ENCODE assay signal across 1 cellular context in genomic region chr17:64506576-64507417, GRCh38.
TF ChIP-seq lines count a peak whose summit lies in the region.

Gene CEP95, plus strand, starts transcription at chr17:64506977. Its CDS starts 121 bp downstream, at chr17:64507098.

TF ChIP-seq in HepG2, 621 proteins besides CTCF, POLR2A, EP300 and RAD21 (continued from another document and continues in another):
- TF ChIP-seq PRDM15 (CRISPR knock-in tag; IDR thresholded peaks at IDR 0.05) (peak; percentile 82), TFDP2 (CRISPR knock-in tag; IDR thresholded peaks at IDR 0.05) (peak; percentile 93), SATB2 (CRISPR knock-in tag; IDR thresholded peaks at IDR 0.05) (peak; percentile 90), ZNF383 (CRISPR knock-in tag; IDR thresholded peaks at IDR 0.05; ENCODE audit: borderline replicate concordance) (no peak; the same call in 1 of the 2 replicates), ZNF17 (CRISPR knock-in tag; IDR thresholded peaks at IDR 0.05) (no peak), NRL (CRISPR knock-in tag; IDR thresholded peaks at IDR 0.05; ENCODE audit: borderline replicate concordance) (peak; percentile 91; the same call in 1 of the 2 replicates), JDP2 (CRISPR knock-in tag; IDR thresholded peaks at IDR 0.05; ENCODE audit: borderline replicate concordance) (0 out of 2 replicates have a peak, but pooled peaks have one; percentile 23), ZFAT (CRISPR knock-in tag; conservative IDR thresholded peaks at IDR 0.05) (no peak; the same call in 1 of the 2 replicates), FOXO4 (CRISPR knock-in tag; conservative IDR thresholded peaks at IDR 0.05) (no peak), ZNF75D (CRISPR knock-in tag; IDR thresholded peaks at IDR 0.05; ENCODE audit: borderline replicate concordance) (no peak), RFXANK (CRISPR knock-in tag; IDR thresholded peaks at IDR 0.05) (peak; percentile 78; the same call in 1 of the 2 replicates), ZBTB40 (IDR thresholded peaks at IDR 0.05) (peak; percentile 50), ZBTB40 (CRISPR knock-in tag; IDR thresholded peaks at IDR 0.05) (peak; percentile 79), ARNT2 (CRISPR knock-in tag; IDR thresholded peaks at IDR 0.05; ENCODE audit: low read depth) (peak; percentile 98), ZNF354B (CRISPR knock-in tag; IDR thresholded peaks at IDR 0.05) (peak; percentile 82; the same call in 1 of the 2 replicates), ZNF275 (CRISPR knock-in tag; IDR thresholded peaks at IDR 0.05; ENCODE audit: borderline replicate concordance) (peak; percentile 84; the same call in 1 of the 2 replicates), ZNF567 (CRISPR knock-in tag; IDR thresholded peaks at IDR 0.05; ENCODE audit: borderline replicate concordance) (peak; percentile 68; the same call in 1 of the 2 replicates), ZNF10 (CRISPR knock-in tag; IDR thresholded peaks at IDR 0.05; ENCODE audit: borderline replicate concordance, low read depth) (no peak), ZNF777 (CRISPR knock-in tag; IDR thresholded peaks at IDR 0.05) (peak; percentile 79), ZNF879 (CRISPR knock-in tag; IDR thresholded peaks at IDR 0.05) (no peak), ATAD3A (CRISPR knock-in tag; IDR thresholded peaks at IDR 0.05) (no peak), SAP130 (CRISPR knock-in tag; IDR thresholded peaks at IDR 0.05; ENCODE audit: low read depth) (peak; percentile 88), ZNF577 (CRISPR knock-in tag; IDR thresholded peaks at IDR 0.05; ENCODE audit: borderline replicate concordance, low read depth) (peak; percentile 62; the same call in 1 of the 2 replicates), ZNF737 (CRISPR knock-in tag; IDR thresholded peaks at IDR 0.05; ENCODE audit: borderline replicate concordance) (no peak; the same call in 1 of the 2 replicates), HNRNPH1 (optimal IDR thresholded peaks at IDR 0.05; ENCODE audit: low read depth, low read length) (no peak), ZBTB8A (CRISPR knock-in tag; IDR thresholded peaks at IDR 0.05; ENCODE audit: borderline replicate concordance, low read depth) (no peak; the same call in 1 of the 2 replicates), GABPB1 (CRISPR knock-in tag; IDR thresholded peaks at IDR 0.05) (peak; percentile 95), TAF1 (CRISPR knock-in tag; IDR thresholded peaks at IDR 0.05) (peak; percentile 87), PREB (CRISPR knock-in tag; IDR thresholded peaks at IDR 0.05) (0 out of 2 replicates have a peak, but pooled peaks have one; percentile 88), RORA (CRISPR knock-in tag; IDR thresholded peaks at IDR 0.05) (no peak), CREBL2 (CRISPR knock-in tag; IDR thresholded peaks at IDR 0.05; ENCODE audit: borderline replicate concordance) (peak; percentile 87; the same call in 1 of the 2 replicates), YEATS4 (CRISPR knock-in tag; IDR thresholded peaks at IDR 0.05; ENCODE audit: borderline replicate concordance) (peak; percentile 99), RXRB (CRISPR knock-in tag; IDR thresholded peaks at IDR 0.05; ENCODE audit: borderline replicate concordance) (peak; percentile 34; the same call in 1 of the 2 replicates), MBD4 (IDR thresholded peaks at IDR 0.05; ENCODE audit: borderline replicate concordance, low read length) (no peak), RARG (CRISPR knock-in tag; IDR thresholded peaks at IDR 0.05; ENCODE audit: low read depth) (no peak), ZBTB2 (CRISPR knock-in tag; IDR thresholded peaks at IDR 0.05; ENCODE audit: low read depth) (peak; percentile 95), ZNF446 (CRISPR knock-in tag; IDR thresholded peaks at IDR 0.05) (peak; percentile 94), ZNF24 (IDR thresholded peaks at IDR 0.05) (no peak; the same call in 1 of the 2 replicates), ZNF337 (CRISPR knock-in tag; IDR thresholded peaks at IDR 0.05; ENCODE audit: borderline replicate concordance, low read depth) (no peak), HINFP (CRISPR knock-in tag; IDR thresholded peaks at IDR 0.05; ENCODE audit: low read depth) (peak; percentile 100)
